9 cellular contexts compared by ENCODE assay signal in genomic region chr4:133149364-133149695, GRCh38. TPM values are rescaled to one million over a fixed set of nuclear protein-coding genes. Genes with fewer than 3 reads are reported as not detected.
A peak's percentile ranks its signal among the peaks of the same experiment; 100 is the strongest.
DNase-seq lines count a peak whose midpoint lies in the region; ATAC-seq and TF ChIP-seq lines count a peak whose summit lies in the region.
"Had no signal": no experiment of that assay in that cellular context is flagged by ENCODE, and none has a peak within 500 bp of the region (broad histone marks: within the 10 kb centered on the region; RNA-seq: fewer than 3 reads in every experiment).

No MANE protein-coding gene starts in this region.

- no peaks in the 10 kb centered on the region for H3K36me3 ChIP-seq in KMS-11 (ENCODE audit: insufficient read depth)

- DNase-seq in 8988T: peak; percentile 2
- DNase-seq in nephron progenitor cell: no peak
- DNase-seq in DMS53 (lab: John Stamatoyannopoulos, UW): no peak
- DNase-seq in iPS-NIHi7 (ENCODE audit: extremely low spot score): no peak
- no peak for DNase-seq in HT-29 (ENCODE audit: low spot score)

- intact Hi-C loops in dendritic cell treated with granulocyte-macrophage colony-stimulating factor and Interleukin-4, amounts not matched to agents 40 ng/mL and 50 ng/mL, for 4 days (cut with micrococcal nuclease): no loop called here

- no peak overlapping the region for H3K27ac ChIP-seq in KMS-11

- peak overlapping the region; percentile 21 for H3K4me3 ChIP-seq in KMS-11 (IDR thresholded peaks at IDR 0.05; ENCODE audit: insufficient read depth, low read depth, low read length)

- H3K27ac Mint-ChIP-seq in dendritic cell treated with granulocyte-macrophage colony-stimulating factor and Interleukin-4, amounts not matched to agents 40 ng/mL and 50 ng/mL, for 4 days: no peak overlapping the region
- no peak overlapping the region for H3K27ac Mint-ChIP-seq in nephron progenitor cell

- H3K4me1 ChIP-seq in KMS-11 (ENCODE audit: low read depth, poor library complexity, severe bottlenecking): peaks cover 26% of the 10 kb centered on the region

- peak overlapping the region; percentile 85 for H3K4me2 ChIP-seq in KMS-11

- peaks cover 23% of the 10 kb centered on the region for H3K4me1 Mint-ChIP-seq in dendritic cell treated with granulocyte-macrophage colony-stimulating factor and Interleukin-4, amounts not matched to agents 40 ng/mL and 50 ng/mL, for 4 days (ENCODE audit: low read depth)
- peaks cover 71% of the 10 kb centered on the region for H3K4me1 Mint-ChIP-seq in nephron progenitor cell

- H4K20me1 ChIP-seq in KMS-11 (ENCODE audit: insufficient read depth): no peaks in the 10 kb centered on the region

- no peak for TF ChIP-seq CTCF in KMS-11 (conservative IDR thresholded peaks at IDR 0.05; ENCODE audit: low read depth, low read length)
- no peak for TF ChIP-seq CTCF in nephron progenitor cell (IDR thresholded peaks at IDR 0.05)

- H3K4me3 Mint-ChIP-seq in dendritic cell treated with granulocyte-macrophage colony-stimulating factor and Interleukin-4, amounts not matched to agents 40 ng/mL and 50 ng/mL, for 4 days: peak overlapping the region; percentile 57
- peak overlapping the region; percentile 82 for H3K4me3 Mint-ChIP-seq in nephron progenitor cell

- no peaks in the 10 kb centered on the region for H3K9me3 Mint-ChIP-seq in dendritic cell treated with granulocyte-macrophage colony-stimulating factor and Interleukin-4, amounts not matched to agents 40 ng/mL and 50 ng/mL, for 4 days
- no peaks in the 10 kb centered on the region for H3K9me3 Mint-ChIP-seq in nephron progenitor cell

- H3K27me3 ChIP-seq in KMS-11 (ENCODE audit: insufficient read depth, low read depth): no peaks in the 10 kb centered on the region

- no peaks in the 10 kb centered on the region for H3K79me2 ChIP-seq in KMS-11 (ENCODE audit: insufficient read depth, low read depth)

- H2AFZ ChIP-seq in KMS-11 (ENCODE audit: low read depth): peak overlapping the region; percentile 56

- ATAC-seq in GM19395 (IDR thresholded peaks at IDR 0.05; ENCODE audit: unreplicated experiment): no peak

- H3K9ac ChIP-seq in KMS-11: peak overlapping the region; percentile 18; the same call in 1 of the 2 replicates

- peaks cover 88% of the 10 kb centered on the region for H3K27me3 Mint-ChIP-seq in dendritic cell treated with granulocyte-macrophage colony-stimulating factor and Interleukin-4, amounts not matched to agents 40 ng/mL and 50 ng/mL, for 4 days
- peaks cover 89% of the 10 kb centered on the region for H3K27me3 Mint-ChIP-seq in nephron progenitor cell (ENCODE audit: low read depth, poor library complexity)

- no peaks in the 10 kb centered on the region for H3K36me3 Mint-ChIP-seq in dendritic cell treated with granulocyte-macrophage colony-stimulating factor and Interleukin-4, amounts not matched to agents 40 ng/mL and 50 ng/mL, for 4 days (ENCODE audit: low read depth)
- H3K36me3 Mint-ChIP-seq in nephron progenitor cell (ENCODE audit: low read depth): no peaks in the 10 kb centered on the region

RNA-seq across cellular contexts. Expression of gene PCDH10, which starts 0.2 kb away (rescaled TPM):
- total RNA-seq in HT-29 (2014; rRNA removed; shearing (Covaris generic)): not detected in 2 replicates
- total RNA-seq: activated CD8-positive, alpha-beta memory T cell treated with anti-CD3 and anti-CD28 coated beads for 36 hours had no signal
